Comparison of ENCODE assay signal across 8 cellular contexts in the genomic region with DNA sequence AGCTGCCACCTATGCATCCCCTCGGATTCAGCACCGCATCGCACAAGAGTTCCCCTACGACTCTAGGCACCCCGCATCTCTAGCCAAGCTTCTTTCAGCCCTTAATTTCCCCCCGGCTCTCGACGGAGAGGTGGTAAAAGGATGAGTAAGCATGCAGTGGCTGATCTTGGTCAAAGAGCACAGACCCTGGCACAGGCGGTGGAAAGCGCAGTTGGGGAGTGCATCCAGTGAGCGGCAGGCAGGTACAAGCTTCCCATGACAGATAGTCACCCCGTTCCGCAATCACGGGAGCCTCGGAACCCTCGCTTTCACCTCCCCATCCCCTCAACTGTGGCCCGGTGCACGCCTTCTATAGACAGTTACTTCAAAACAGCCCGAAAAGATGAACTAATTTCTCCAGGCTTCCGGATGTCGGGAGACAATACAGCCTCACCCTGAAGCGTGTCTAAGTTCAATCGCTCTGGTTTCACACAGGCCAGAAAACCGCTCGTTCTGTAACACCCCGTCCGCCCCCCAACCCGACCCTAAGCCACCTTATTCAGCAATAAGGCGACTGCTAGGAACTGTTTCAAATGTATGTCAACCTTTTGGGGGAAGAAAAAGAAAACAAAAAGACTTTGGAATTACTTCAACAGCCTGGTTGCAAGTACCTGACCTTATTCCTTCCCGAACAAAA. TPM values are rescaled to one million over a fixed set of nuclear protein-coding genes. Genes with fewer than 3 reads are reported as not detected.
DNase-seq lines count a peak whose midpoint lies in the region; ATAC-seq and TF ChIP-seq lines count a peak whose summit lies in the region.

No MANE protein-coding gene starts in this region.

- TF ChIP-seq POLR2A in vagina (IDR thresholded peaks at IDR 0.05) = no peak

- peak overlapping the region; percentile 91 for H3K27ac Mint-ChIP-seq in activated naive CD8-positive, alpha-beta T cell treated with anti-CD3 and anti-CD28 coated beads for 36 hours

- peak; percentile 33 to 70 (median 61) for DNase-seq in NCI-H1417 (lab: John Stamatoyannopoulos, UW)
- no peak for DNase-seq in NCI-H1417 treated with DMSO at 0.1 percent for 48 hours (lab: John Stamatoyannopoulos, UW)
- DNase-seq in SJSA1 (ENCODE audit: low read depth in 1 of 2, low spot score in 2 of 2) = peak; percentile 57 to 58
- DNase-seq in activated naive CD8-positive, alpha-beta T cell treated with anti-CD3 and anti-CD28 coated beads for 36 hours = peak; percentile 68
- peak; percentile 60 for DNase-seq in left cardiac atrium
- DNase-seq in retina = peak; percentile 65
- no peak for DNase-seq in vagina (ENCODE audit: extremely low spot score in 2 of 2)
- DNase-seq in NCI-H1105 (lab: John Stamatoyannopoulos, UW) = no peak

- no peak for TF ChIP-seq CTCF in vagina (IDR thresholded peaks at IDR 0.05)

- H3K9me3 ChIP-seq in SJSA1 (replicated peaks) = no peaks in the 10 kb centered on the region
- H3K9me3 ChIP-seq in vagina = no peaks in the 10 kb centered on the region

- H3K4me1 Mint-ChIP-seq in activated naive CD8-positive, alpha-beta T cell treated with anti-CD3 and anti-CD28 coated beads for 36 hours = peaks cover 45% of the 10 kb centered on the region

- peaks cover 24% of the 10 kb centered on the region for H3K36me3 Mint-ChIP-seq in activated naive CD8-positive, alpha-beta T cell treated with anti-CD3 and anti-CD28 coated beads for 36 hours

- H3K4me3 ChIP-seq in SJSA1 (peak overlapping the region; percentile 100), vagina (peak overlapping the region; percentile 77 to 91)

- H3K4me1 ChIP-seq in SJSA1 (replicated peaks) = peaks cover 35% of the 10 kb centered on the region
- H3K4me1 ChIP-seq in vagina = peaks cover 43% of the 10 kb centered on the region

- no peaks in the 10 kb centered on the region for H3K9me3 Mint-ChIP-seq in activated naive CD8-positive, alpha-beta T cell treated with anti-CD3 and anti-CD28 coated beads for 36 hours

- peak overlapping the region; percentile 97 for H3K4me3 Mint-ChIP-seq in activated naive CD8-positive, alpha-beta T cell treated with anti-CD3 and anti-CD28 coated beads for 36 hours

- intact Hi-C loops in left cardiac atrium (cut with DNase I) (loop anchor here in 1 of 2 donors (2.0 kb wide), 1 partner anchor 57 kb away; no protein-coding TSS in a partner anchor), vagina (cut with DNase I) (loop anchor here (2.0 kb wide), 2 partner anchors 57 to 113 kb away; no protein-coding TSS in a partner anchor)

- H3K36me3 ChIP-seq in SJSA1 (peaks cover 23% of the 10 kb centered on the region), vagina (no peaks in the 10 kb centered on the region)

- H3K27ac ChIP-seq in SJSA1 (peak overlapping the region; percentile 99), vagina (peak overlapping the region; percentile 98)

- peak in 1 of 2 donors; percentile 3 for ATAC-seq in left cardiac atrium

- H3K27me3 ChIP-seq in SJSA1 (replicated peaks) = no peaks in the 10 kb centered on the region
- H3K27me3 ChIP-seq in vagina = no peaks in the 10 kb centered on the region

- H3K27me3 Mint-ChIP-seq in activated naive CD8-positive, alpha-beta T cell treated with anti-CD3 and anti-CD28 coated beads for 36 hours = no peaks in the 10 kb centered on the region

RNA-seq across cellular contexts. Expression of gene RHEB, which starts 1.5 kb away (rescaled TPM):
- 203 and 290 TPM in 2 replicates for total RNA-seq in SJSA1 (2014; rRNA removed; shearing (Covaris generic))
- total RNA-seq in activated naive CD8-positive, alpha-beta T cell treated with anti-CD3 and anti-CD28 coated beads for 36 hours = 10 to 100 TPM; 42.0 to 46.8 TPM
- total RNA-seq in left cardiac atrium = 100 to 1,000 TPM; 110 to 180 TPM
- total RNA-seq in vagina = 74.2 TPM

Comparison
In these comparisons a context has a peak if more than half of its experiments do, and no peak if none do; other contexts are left out.
1. DNase-seq: peak in NCI-H1417 (3 of 3), SJSA1 (2 of 2), activated naive CD8-positive, alpha-beta T cell treated with anti-CD3 and anti-CD28 coated beads for 36 hours (single experiment), left cardiac atrium (single experiment) and retina (single experiment); none in NCI-H1417 treated with DMSO at 0.1 percent for 48 hours (single experiment), vagina (0 of 2) and NCI-H1105 (single experiment).